ENCODE assay signal across 17 cellular contexts in the genomic region with DNA sequence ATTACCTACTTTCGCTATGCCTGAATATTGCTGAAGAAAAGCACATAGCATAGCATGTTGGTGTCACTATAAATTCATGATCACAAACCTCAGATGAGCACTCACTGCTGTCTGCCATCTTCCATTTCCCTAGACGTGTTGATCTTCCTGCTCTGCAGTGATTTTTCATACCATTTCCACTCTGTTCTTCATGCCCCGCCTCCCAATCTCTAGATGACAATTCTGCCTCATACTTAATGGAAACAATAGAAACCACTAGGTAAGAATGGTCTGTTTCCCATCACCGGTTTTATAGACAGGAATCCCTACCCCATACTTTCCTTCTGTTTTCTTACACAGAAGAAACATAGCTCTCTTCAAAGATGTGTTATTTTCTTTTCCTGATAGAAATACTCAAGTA.
A peak's percentile ranks its signal among the peaks of the same experiment; 100 is the strongest.
DNase-seq lines count a peak whose midpoint lies in the region; ATAC-seq and TF ChIP-seq lines count a peak whose summit lies in the region.
"Had no signal": no experiment of that assay in that cellular context is flagged by ENCODE, and none has a peak within 500 bp of the region (broad histone marks: within the 10 kb centered on the region; RNA-seq: fewer than 3 reads in every experiment).

No MANE protein-coding gene starts in this region.

- whole genome bisulfite sequencing in thyroid gland, 2 donors, result 77 to 83% methylated on average over 4 of the region's 4 CpGs

- H3K9me3 ChIP-seq in thyroid gland, result no peaks in the 10 kb centered on the region
- H3K9me3 ChIP-seq: A549, BE2C had no signal

- intact Hi-C loops in activated naive CD4-positive, alpha-beta T cell treated with anti-CD3 and anti-CD28 coated beads for 36 hours (cut with micrococcal nuclease), result no loop called here
- intact Hi-C loops in thyroid gland (cut with DNase I), result no loop called here

- ATAC-seq in activated T-helper 17 cell treated with anti-CD3 and anti-CD28 coated beads, Interleukin-2, amount 50 U/mL, for 72 hours (replicated peaks), result peak; percentile 52
- no peak for ATAC-seq in GM19467 (IDR thresholded peaks at IDR 0.05; ENCODE audit: unreplicated experiment)
- no peak for ATAC-seq in GM19035 (IDR thresholded peaks at IDR 0.05; ENCODE audit: unreplicated experiment)
- ATAC-seq: A549, K562 had no signal

- no peaks in the 10 kb centered on the region for H3K79me2 ChIP-seq in KMS-11 (ENCODE audit: insufficient read depth, low read depth)

- H3K27me3 Mint-ChIP-seq in activated naive CD4-positive, alpha-beta T cell treated with anti-CD3 and anti-CD28 coated beads for 36 hours (ENCODE audit: low read depth), result no peaks in the 10 kb centered on the region
- no peaks in the 10 kb centered on the region for H3K27me3 Mint-ChIP-seq in activated T-helper 17 cell treated with anti-CD3 and anti-CD28 coated beads, Interleukin-2, amount 50 U/mL, for 72 hours
- H3K27me3 Mint-ChIP-seq: CD4-positive, alpha-beta memory T cell had no signal

- H3K4me3 ChIP-seq in KMS-11 (IDR thresholded peaks at IDR 0.05; ENCODE audit: insufficient read depth, low read depth, low read length) (no peak overlapping the region), thyroid gland (replicated peaks in 1 of 3) (no peak overlapping the region)
- H3K4me3 ChIP-seq: A549, K562 had no signal

- peak overlapping the region; percentile 23; the same call in 1 of the 2 replicates for H3K4me2 ChIP-seq in KMS-11
- H3K4me2 ChIP-seq: A549 had no signal

- H3K27ac ChIP-seq in KMS-11 (peak overlapping the region; percentile 9; the same call in 1 of the 2 replicates), thyroid gland (peak overlapping the region in 2 of 3 donors; percentile 2 to 3)
- H3K27ac ChIP-seq: A549, C4-2B, HL-60 had no signal

- CTCF ChIA-PET in activated naive CD4-positive, alpha-beta T cell treated with anti-CD3 and anti-CD28 coated beads for 36 hours (lab: Charles Lee), result interaction anchor here (1.2 to 1.3 kb wide), 2 partner anchors 9 to 34 kb away, joined by 3 read pairs; no protein-coding TSS in a partner anchor

- H3K9ac ChIP-seq in KMS-11, result no peak overlapping the region

- peaks cover 21% of the 10 kb centered on the region for H3K36me3 Mint-ChIP-seq in activated naive CD4-positive, alpha-beta T cell treated with anti-CD3 and anti-CD28 coated beads for 36 hours (ENCODE audit: low read depth)
- H3K36me3 Mint-ChIP-seq in activated T-helper 17 cell treated with anti-CD3 and anti-CD28 coated beads, Interleukin-2, amount 50 U/mL, for 72 hours (ENCODE audit: low read depth), result peaks cover 39% of the 10 kb centered on the region

- DNase-seq in activated naive CD4-positive, alpha-beta T cell treated with anti-CD3 and anti-CD28 coated beads for 36 hours, result peak; percentile 8
- no peak for DNase-seq in activated naive CD4-positive, alpha-beta T cell treated with Interleukin-2 at 50 U/mL for 16 hours
- DNase-seq in thyroid gland, result no peak
- DNase-seq: BE2C; CD4-positive, alpha-beta memory T cell; DMS153; GF-D8; HCEC 1CT; HFFc6 had no signal

- no peak overlapping the region for H2AFZ ChIP-seq in KMS-11 (ENCODE audit: low read depth)

- H3K27me3 ChIP-seq in KMS-11 (ENCODE audit: insufficient read depth, low read depth), result no peaks in the 10 kb centered on the region
- no peaks in the 10 kb centered on the region for H3K27me3 ChIP-seq in thyroid gland
- H3K27me3 ChIP-seq: BE2C had no signal

- no peak for TF ChIP-seq POLR2A in thyroid gland (IDR thresholded peaks at IDR 0.05)

- no peak for TF ChIP-seq CTCF in KMS-11 (conservative IDR thresholded peaks at IDR 0.05; ENCODE audit: low read depth, low read length)
- TF ChIP-seq CTCF in thyroid gland (IDR thresholded peaks at IDR 0.05), result no peak

- no peak overlapping the region for H3K27ac Mint-ChIP-seq in activated naive CD4-positive, alpha-beta T cell treated with anti-CD3 and anti-CD28 coated beads for 36 hours
- no peak overlapping the region for H3K27ac Mint-ChIP-seq in activated T-helper 17 cell treated with anti-CD3 and anti-CD28 coated beads, Interleukin-2, amount 50 U/mL, for 72 hours
- H3K27ac Mint-ChIP-seq: CD4-positive, alpha-beta memory T cell; HFFc6 had no signal

- H3K9me3 Mint-ChIP-seq in activated naive CD4-positive, alpha-beta T cell treated with anti-CD3 and anti-CD28 coated beads for 36 hours, result no peaks in the 10 kb centered on the region
- H3K9me3 Mint-ChIP-seq in activated T-helper 17 cell treated with anti-CD3 and anti-CD28 coated beads, Interleukin-2, amount 50 U/mL, for 72 hours, result no peaks in the 10 kb centered on the region
- H3K9me3 Mint-ChIP-seq: CD4-positive, alpha-beta memory T cell; HFFc6 had no signal

- H3K4me1 Mint-ChIP-seq in activated naive CD4-positive, alpha-beta T cell treated with anti-CD3 and anti-CD28 coated beads for 36 hours (ENCODE audit: low read depth), result peaks cover 6% of the 10 kb centered on the region
- H3K4me1 Mint-ChIP-seq in activated T-helper 17 cell treated with anti-CD3 and anti-CD28 coated beads, Interleukin-2, amount 50 U/mL, for 72 hours, result peaks cover 6% of the 10 kb centered on the region

- H4K20me1 ChIP-seq in KMS-11 (ENCODE audit: insufficient read depth), result no peaks in the 10 kb centered on the region

- no peak overlapping the region for H3K4me3 Mint-ChIP-seq in activated naive CD4-positive, alpha-beta T cell treated with anti-CD3 and anti-CD28 coated beads for 36 hours
- H3K4me3 Mint-ChIP-seq in activated T-helper 17 cell treated with anti-CD3 and anti-CD28 coated beads, Interleukin-2, amount 50 U/mL, for 72 hours, result no peak overlapping the region
- H3K4me3 Mint-ChIP-seq: CD4-positive, alpha-beta memory T cell; HFFc6 had no signal

- no peaks in the 10 kb centered on the region for H3K36me3 ChIP-seq in KMS-11 (ENCODE audit: insufficient read depth)
- peaks cover 0 to 3% of the 10 kb centered on the region in 2 donors for H3K36me3 ChIP-seq in thyroid gland
- H3K36me3 ChIP-seq: BE2C had no signal

- H3K4me1 ChIP-seq in KMS-11 (ENCODE audit: low read depth, poor library complexity, severe bottlenecking) (peaks cover 25% of the 10 kb centered on the region), thyroid gland (peaks cover 9% of the 10 kb centered on the region in 2 donors)
- H3K4me1 ChIP-seq: A549, BE2C had no signal
